In genomic region chr11:32215157-32215556, GRCh38 we compare ENCODE assay signal across 31 cellular contexts.
"Had no signal": no experiment of that assay in that cellular context is flagged by ENCODE, and none has a peak within 500 bp of the region (broad histone marks: within the 10 kb centered on the region; RNA-seq: fewer than 3 reads in every experiment).

No MANE protein-coding gene starts in this region.

- H3K36me3 ChIP-seq: brain microvascular endothelial cell, esophagus squamous epithelium, gastroesophageal sphincter, left ventricle myocardium inferior, neural progenitor cell, right atrium auricular region, uterus had no signal

- H3K4me1 ChIP-seq: esophagus squamous epithelium, gastroesophageal sphincter, left ventricle myocardium inferior, parathyroid adenoma, psoas muscle, right atrium auricular region, uterus had no signal

- ATAC-seq: activated CD8-positive, alpha-beta T cell treated with anti-CD3 and anti-CD28 coated beads for 36 hours; activated T-cell treated with anti-CD3 and anti-CD28 coated beads, Interleukin-2, amount 50 U/mL, for 4 hours; activated T-helper 17 cell treated with anti-CD3 and anti-CD28 coated beads, Interleukin-2, amount 50 U/mL, for 72 hours; gastroesophageal sphincter; natural killer cell; psoas muscle; stimulated activated memory B cell treated with anti-CD40 and anti-IgM and Interleukin-4, amounts not matched to agents 10 μg/mL and 1 μg/mL and 100 μg/mL, for 72 hours; stimulated activated naive CD8-positive, alpha-beta T cell treated with anti-CD3 and anti-CD28 coated beads, Interleukin-15, amount 100 ng/mL, for 72 hours had no signal

- H3K36me3 Mint-ChIP-seq: natural killer cell; neural progenitor cell; stimulated activated memory B cell treated with anti-CD40 and anti-IgM and Interleukin-4, amounts not matched to agents 10 μg/mL and 1 μg/mL and 100 μg/mL, for 72 hours; type B pancreatic cell had no signal

- H2AFZ ChIP-seq: hepatocyte, neural progenitor cell, parathyroid adenoma had no signal

- H3K9ac ChIP-seq: neural progenitor cell, parathyroid adenoma had no signal

- DNase-seq: activated CD4-positive, alpha-beta T cell treated with anti-CD3 and anti-CD28 coated beads for 1 hour; activated CD4-positive, alpha-beta T cell treated with anti-CD3 and anti-CD28 coated beads, Interleukin-2, amount 50 U/mL, for 1 hour; activated CD8-positive, alpha-beta T cell treated with anti-CD3 and anti-CD28 coated beads for 36 hours; activated gamma-delta T cell treated with Interleukin-2 at 50 U/mL for 16 hours; activated naive CD4-positive, alpha-beta T cell treated with anti-CD3 and anti-CD28 coated beads, Interleukin-2, amount 50 U/mL, for 16 hours; activated T-cell treated with anti-CD3 and anti-CD28 coated beads, Interleukin-2, amount 50 U/mL, for 4 hours; amniotic stem cell; brain microvascular endothelial cell; esophagus squamous epithelium; islet precursor cell; left ventricle myocardium inferior; mesendoderm; natural killer cell; occipital lobe; psoas muscle; stimulated activated CD4-positive, alpha-beta T cell treated with anti-CD3 and anti-CD28 coated beads, Interleukin-1b, Interleukin-23, amount 100 ng/mL, for 48 hours; stimulated activated CD4-positive, alpha-beta T cell treated with anti-CD3 and anti-CD28 coated beads, Interleukin-4, amount 100 ng/mL, for 4 hours; stimulated activated CD8-positive, alpha-beta memory T cell treated with anti-CD3 and anti-CD28 coated beads, Interleukin-4, amount 100 ng/mL, for 48 hours; stimulated activated naive CD8-positive, alpha-beta T cell treated with anti-CD3 and anti-CD28 coated beads, Interleukin-15, amount 100 ng/mL, for 72 hours; substantia nigra; uterus had no signal

- H3K4me3 Mint-ChIP-seq: activated CD8-positive, alpha-beta T cell treated with anti-CD3 and anti-CD28 coated beads for 36 hours; activated T-cell treated with anti-CD3 and anti-CD28 coated beads, Interleukin-2, amount 50 U/mL, for 4 hours; activated T-helper 17 cell treated with anti-CD3 and anti-CD28 coated beads, Interleukin-2, amount 50 U/mL, for 72 hours; natural killer cell; neural progenitor cell; stimulated activated memory B cell treated with anti-CD40 and anti-IgM and Interleukin-4, amounts not matched to agents 10 μg/mL and 1 μg/mL and 100 μg/mL, for 72 hours; stimulated activated naive CD8-positive, alpha-beta T cell treated with anti-CD3 and anti-CD28 coated beads, Interleukin-15, amount 100 ng/mL, for 72 hours; type B pancreatic cell had no signal

- H3K4me3 ChIP-seq: esophagus squamous epithelium, gastroesophageal sphincter, hepatocyte, left ventricle myocardium inferior, lung, neural progenitor cell, psoas muscle, right atrium auricular region, smooth muscle cell, uterus had no signal

- H3K4me1 Mint-ChIP-seq: activated T-helper 17 cell treated with anti-CD3 and anti-CD28 coated beads, Interleukin-2, amount 50 U/mL, for 72 hours; natural killer cell; stimulated activated memory B cell treated with anti-CD40 and anti-IgM and Interleukin-4, amounts not matched to agents 10 μg/mL and 1 μg/mL and 100 μg/mL, for 72 hours; stimulated activated naive CD8-positive, alpha-beta T cell treated with anti-CD3 and anti-CD28 coated beads, Interleukin-15, amount 100 ng/mL, for 72 hours had no signal

- H3K79me2 ChIP-seq: hepatocyte, parathyroid adenoma had no signal

- H3K27ac Mint-ChIP-seq: activated CD8-positive, alpha-beta T cell treated with anti-CD3 and anti-CD28 coated beads for 36 hours; activated T-helper 17 cell treated with anti-CD3 and anti-CD28 coated beads, Interleukin-2, amount 50 U/mL, for 72 hours; natural killer cell; neural progenitor cell; stimulated activated memory B cell treated with anti-CD40 and anti-IgM and Interleukin-4, amounts not matched to agents 10 μg/mL and 1 μg/mL and 100 μg/mL, for 72 hours; type B pancreatic cell had no signal

- H3K9me3 ChIP-seq: esophagus squamous epithelium, gastroesophageal sphincter, left ventricle myocardium inferior, psoas muscle, right atrium auricular region, uterus had no signal

- H3K4me2 ChIP-seq: hepatocyte, neural progenitor cell, smooth muscle cell had no signal

- H3K9me3 Mint-ChIP-seq: activated CD8-positive, alpha-beta T cell treated with anti-CD3 and anti-CD28 coated beads for 36 hours; activated T-cell treated with anti-CD3 and anti-CD28 coated beads, Interleukin-2, amount 50 U/mL, for 4 hours; activated T-helper 17 cell treated with anti-CD3 and anti-CD28 coated beads, Interleukin-2, amount 50 U/mL, for 72 hours; natural killer cell; neural progenitor cell; stimulated activated memory B cell treated with anti-CD40 and anti-IgM and Interleukin-4, amounts not matched to agents 10 μg/mL and 1 μg/mL and 100 μg/mL, for 72 hours; stimulated activated naive CD8-positive, alpha-beta T cell treated with anti-CD3 and anti-CD28 coated beads, Interleukin-15, amount 100 ng/mL, for 72 hours; type B pancreatic cell had no signal

- H3K27me3 ChIP-seq: brain microvascular endothelial cell, esophagus squamous epithelium, neural progenitor cell, right atrium auricular region, uterus had no signal

- H3K27ac ChIP-seq: brain microvascular endothelial cell, esophagus squamous epithelium, gastroesophageal sphincter, hepatocyte, left ventricle myocardium inferior, neural progenitor cell, parathyroid adenoma, psoas muscle, right atrium auricular region, uterus had no signal
